13 cellular contexts compared by ENCODE assay signal in the genomic region with DNA sequence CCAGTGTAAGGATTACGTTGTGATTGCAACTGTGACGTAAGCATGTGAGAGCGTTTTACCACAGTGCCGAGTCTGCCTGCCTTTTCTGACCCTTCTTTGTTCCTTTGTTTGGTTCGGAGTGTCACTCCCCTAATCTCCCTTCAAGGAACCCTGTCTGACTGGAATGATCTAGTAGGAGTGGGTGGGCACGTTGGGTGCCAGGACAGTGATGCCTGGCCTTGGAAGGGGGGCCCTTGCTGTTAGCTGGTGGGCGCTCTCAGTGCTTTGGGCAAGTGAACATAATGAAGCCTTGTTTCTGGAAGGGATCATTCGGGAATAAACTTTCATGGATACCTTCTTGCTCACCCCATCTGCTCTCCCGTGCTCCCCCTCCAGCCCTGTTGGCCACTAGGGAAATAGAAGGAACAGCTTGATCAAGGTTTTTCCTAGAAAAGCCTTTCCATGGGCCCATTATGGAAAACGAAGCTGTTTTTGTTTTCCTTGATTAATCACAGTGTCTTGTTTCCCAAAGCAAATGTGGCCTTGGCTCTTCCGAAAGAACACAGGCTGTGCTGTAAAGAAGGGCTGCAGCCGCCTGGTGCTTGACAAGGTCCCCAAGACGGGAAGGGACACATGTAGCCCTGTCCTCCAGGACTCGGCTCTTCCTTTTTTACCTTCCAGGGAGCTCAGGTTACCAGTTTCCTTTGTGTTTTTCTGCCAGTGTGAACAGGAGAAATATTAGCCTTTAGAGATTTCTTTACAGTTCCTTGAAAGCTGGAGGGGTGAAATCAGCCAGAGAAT.
DNase-seq lines count a peak whose midpoint lies in the region; ATAC-seq, FAIRE-seq and TF ChIP-seq lines count a peak whose summit lies in the region.
"Had no signal": no experiment of that assay in that cellular context is flagged by ENCODE, and none has a peak within 500 bp of the region (broad histone marks: within the 10 kb centered on the region; RNA-seq: fewer than 3 reads in every experiment).

No MANE protein-coding gene starts in this region.

- H3K27me3 Mint-ChIP-seq in H9 (ENCODE audit: low read depth), result no peaks in the 10 kb centered on the region
- H3K27me3 Mint-ChIP-seq: stimulated activated naive CD8-positive, alpha-beta T cell treated with anti-CD3 and anti-CD28 coated beads, Interleukin-15, amount 100 ng/mL, for 72 hours had no signal

- H3K36me3 ChIP-seq in aorta (ENCODE audit: control insufficient read depth in 1 of 2, insufficient read depth in 2 of 2, low read length in 1 of 2), result no peaks in the 10 kb centered on the region
- H3K36me3 ChIP-seq: BLaER1 had no signal

- no peaks in the 10 kb centered on the region for H3K79me1 ChIP-seq in H9 (ENCODE audit: insufficient read depth, low read depth, low read length, poor library complexity, severe bottlenecking)

- no peaks in the 10 kb centered on the region for H4K20me1 ChIP-seq in H9 (ENCODE audit: control insufficient read depth, insufficient read depth, insufficient read length)
- H4K20me1 ChIP-seq: BLaER1 had no signal

- intact Hi-C loops in aorta (cut with DNase I), result loop anchor here (5.0 to 10.0 kb wide), 3 partner anchors 65 to 320 kb away; a partner anchor contains a TSS

- no peak overlapping the region for H3K4ac ChIP-seq in H9 (ENCODE audit: low read depth, low read length)

- H3K4me3 ChIP-seq in aorta (ENCODE audit: low read length in 2 of 2), result no peak overlapping the region
- H3K4me3 ChIP-seq: BLaER1 had no signal

- no peak overlapping the region for H4K8ac ChIP-seq in H9 (replicated peaks; ENCODE audit: insufficient read length, low read depth, low read length)

- H3K9me3 Mint-ChIP-seq in H9, result no peaks in the 10 kb centered on the region
- H3K9me3 Mint-ChIP-seq: stimulated activated naive CD8-positive, alpha-beta T cell treated with anti-CD3 and anti-CD28 coated beads, Interleukin-15, amount 100 ng/mL, for 72 hours had no signal

- no peak overlapping the region for H3K9ac ChIP-seq in H9 (ENCODE audit: extremely low read depth, insufficient read length, low read length)
- H3K9ac ChIP-seq: BLaER1 had no signal

- ATAC-seq in aorta (ENCODE audit: low FRiP score) (no peak), HG03159 (IDR thresholded peaks at IDR 0.05; ENCODE audit: unreplicated experiment) (no peak), HG03460 (IDR thresholded peaks at IDR 0.05; ENCODE audit: unreplicated experiment) (no peak)
- ATAC-seq: stimulated activated naive CD8-positive, alpha-beta T cell treated with anti-CD3 and anti-CD28 coated beads, Interleukin-15, amount 100 ng/mL, for 72 hours had no signal

- no peak overlapping the region for H3K23ac ChIP-seq in H9 (ENCODE audit: insufficient read length, low read depth, low read length)

- no peak overlapping the region for H4K91ac ChIP-seq in H9 (ENCODE audit: insufficient read length, low read depth, low read length)

- no peak for FAIRE-seq in HTR-8/SVneo (lab: Jason Lieb, UNC)

- H3K27me3 ChIP-seq in H9 (ENCODE audit: insufficient read depth, low read length) (no peaks in the 10 kb centered on the region), aorta (ENCODE audit: control insufficient read depth in 1 of 2, insufficient read depth in 2 of 2, low read length in 1 of 2) (no peaks in the 10 kb centered on the region)
- H3K27me3 ChIP-seq: BLaER1 had no signal

- no peak overlapping the region for H3K56ac ChIP-seq in H9 (ENCODE audit: insufficient read length, low read depth, low read length)

- H2BK12ac ChIP-seq in H9 (ENCODE audit: insufficient read length, low read depth, low read length), result no peak overlapping the region

- H2BK120ac ChIP-seq in H9 (ENCODE audit: low read depth, low read length, poor library complexity, severe bottlenecking), result no peak overlapping the region

- H3K4me1 ChIP-seq in H9 (ENCODE audit: insufficient read depth, low read length) (no peaks in the 10 kb centered on the region), aorta (ENCODE audit: control insufficient read depth in 1 of 2, insufficient read depth in 2 of 2, low read length in 2 of 2) (no peaks in the 10 kb centered on the region)

- peak overlapping the region; percentile 63 for H3K18ac ChIP-seq in H9 (ENCODE audit: insufficient read length, low read depth, low read length)

- no peak overlapping the region for H3T11ph ChIP-seq in H9 (ENCODE audit: low read length)

- H2BK15ac ChIP-seq in H9 (ENCODE audit: low read depth, low read length), result no peak overlapping the region

- no peak overlapping the region for H2BK20ac ChIP-seq in H9 (ENCODE audit: low read depth, low read length, poor library complexity, severe bottlenecking)

- H3K9me3 ChIP-seq in H9 (ENCODE audit: control insufficient read depth, low read depth, low read length), result no peaks in the 10 kb centered on the region
- H3K9me3 ChIP-seq in aorta (ENCODE audit: control insufficient read depth, low read length), result no peaks in the 10 kb centered on the region
- H3K9me3 ChIP-seq: BLaER1 had no signal

- H3K4me3 Mint-ChIP-seq in H9, result no peak overlapping the region
- H3K4me3 Mint-ChIP-seq: stimulated activated naive CD8-positive, alpha-beta T cell treated with anti-CD3 and anti-CD28 coated beads, Interleukin-15, amount 100 ng/mL, for 72 hours had no signal

- H3K79me2 ChIP-seq in H9 (ENCODE audit: insufficient read depth, low read length), result no peaks in the 10 kb centered on the region

- no peaks in the 10 kb centered on the region for H3K23me2 ChIP-seq in H9 (ENCODE audit: insufficient read length, low read depth, low read length, poor library complexity, severe bottlenecking)

- peaks cover 23 to 29% of the 10 kb centered on the region in 2 experiments for H3K4me1 Mint-ChIP-seq in H9
- H3K4me1 Mint-ChIP-seq: stimulated activated naive CD8-positive, alpha-beta T cell treated with anti-CD3 and anti-CD28 coated beads, Interleukin-15, amount 100 ng/mL, for 72 hours had no signal

- no peaks in the 10 kb centered on the region for H3K36me3 Mint-ChIP-seq in H9 (ENCODE audit: insufficient read depth in 1 of 3, low read depth in 3 of 3)

- no peak for TF ChIP-seq CTCF in H9 (conservative IDR thresholded peaks at IDR 0.05)

- WGBS in H9 (ENCODE audit: extremely low coverage, insufficient read length, low lambda C conversion rate), result no CpG with 5 or more reads among the region's 14 CpGs
- WGBS in aorta, 2 donors, result 80 to 83% methylated on average over 14 of the region's 14 CpGs

- H2BK5ac ChIP-seq in H9 (ENCODE audit: insufficient read length, low read length), result no peak overlapping the region

- H3K4me2 ChIP-seq in H9 (ENCODE audit: insufficient read depth, insufficient read length, low read length), result no peak overlapping the region

- H2AK5ac ChIP-seq in H9 (ENCODE audit: insufficient read length, low read length), result no peak overlapping the region

- H3K14ac ChIP-seq in H9 (ENCODE audit: insufficient read depth, low read length), result no peak overlapping the region

- DNase-seq in H9 (no peak), NCI-H446 treated with DMSO at 0.1 percent for 48 hours (lab: John Stamatoyannopoulos, UW) (peak; percentile 10), hippocampal formation (lab: John Stamatoyannopoulos, UW) (peak; percentile 16 to 18), putamen (ENCODE audit: low spot score) (peak; percentile 33), aorta (no peak), HTR-8/SVneo (ENCODE audit: insufficient read length, low spot score) (no peak)
- DNase-seq: activated naive CD4-positive, alpha-beta T cell; mesenchymal stem cell; NCI-H2081; stimulated activated naive CD8-positive, alpha-beta T cell treated with anti-CD3 and anti-CD28 coated beads, Interleukin-15, amount 100 ng/mL, for 72 hours had no signal

- H4K5ac ChIP-seq in H9 (ENCODE audit: insufficient read length, low read depth, low read length), result peak overlapping the region; percentile 28

- no peak overlapping the region for H2AFZ ChIP-seq in H9 (ENCODE audit: low read length)

- no peak overlapping the region for H3K27ac ChIP-seq in H9 (ENCODE audit: insufficient read length, low read depth, low read length)
- no peak overlapping the region for H3K27ac ChIP-seq in aorta (ENCODE audit: low read depth in 1 of 2, low read length in 2 of 2)
- H3K27ac ChIP-seq: BLaER1 had no signal

- H3K27ac Mint-ChIP-seq in H9, result peak overlapping the region in 2 of 3 experiments; percentile 39 to 59; a peak in 2 of 7 replicates

Comparison
In these comparisons a context has a peak if more than half of its experiments do, and no peak if none do; other contexts are left out.
1. DNase-seq: peak in NCI-H446 treated with DMSO at 0.1 percent for 48 hours (single experiment), hippocampal formation (2 of 2) and putamen (single experiment); none in H9 (single experiment), aorta (0 of 2) and HTR-8/SVneo (single experiment).